19 cellular contexts compared by ENCODE assay signal in genomic region chr15:92929002-92929401, GRCh38. TPM values are rescaled to one million over a fixed set of nuclear protein-coding genes. Genes with fewer than 3 reads are reported as not detected.
DNase-seq lines count a peak whose midpoint lies in the region; ATAC-seq and TF ChIP-seq lines count a peak whose summit lies in the region.
"Had no signal": no experiment of that assay in that cellular context is flagged by ENCODE, and none has a peak within 500 bp of the region (broad histone marks: within the 10 kb centered on the region; RNA-seq: fewer than 3 reads in every experiment).

No MANE protein-coding gene starts in this region.

- peaks cover 98% of the 10 kb centered on the region for H3K36me3 ChIP-seq in CD4-positive, CD25-positive, alpha-beta regulatory T cell (ENCODE audit: control insufficient read depth, insufficient read depth, low read length)
- peaks cover 74% of the 10 kb centered on the region for H3K36me3 ChIP-seq in GM23338 (ENCODE audit: insufficient read depth)

- no peak for DNase-seq in CD4-positive, CD25-positive, alpha-beta regulatory T cell
- no peak for DNase-seq in GM23338 (ENCODE audit: low spot score)
- no peak for DNase-seq in activated naive CD8-positive, alpha-beta T cell treated with anti-CD3 and anti-CD28 coated beads, Interleukin-2, amount 50 U/mL, for 24 hours
- DNase-seq in naive thymus-derived CD8-positive, alpha-beta T cell = no peak
- no peak for DNase-seq in NCI-H1694 treated with DMSO at 0.1 percent for 48 hours (lab: John Stamatoyannopoulos, UW)
- DNase-seq in CD1c-positive myeloid dendritic cell (ENCODE audit: extremely low spot score) = no peak
- DNase-seq: activated CD8-positive, alpha-beta memory T cell treated with anti-CD3 and anti-CD28 coated beads, Interleukin-2, amount 50 U/mL, for 48 hours; cerebellar nuclear complex; hippocampal formation; kidney; mammary epithelial cell; MG63; NCI-H146; NCI-H510A had no signal

- peaks cover 4% of the 10 kb centered on the region for H3K27me3 Mint-ChIP-seq in CD4-positive, CD25-positive, alpha-beta regulatory T cell
- peaks cover 4% of the 10 kb centered on the region for H3K27me3 Mint-ChIP-seq in GM23338 (ENCODE audit: insufficient read depth, low read depth, poor library complexity)
- H3K27me3 Mint-ChIP-seq in activated naive CD8-positive, alpha-beta T cell treated with anti-CD3 and anti-CD28 coated beads, Interleukin-2, amount 50 U/mL, for 24 hours = no peaks in the 10 kb centered on the region
- H3K27me3 Mint-ChIP-seq in naive thymus-derived CD8-positive, alpha-beta T cell = no peaks in the 10 kb centered on the region

- no peak overlapping the region for H3K4me3 ChIP-seq in CD4-positive, CD25-positive, alpha-beta regulatory T cell (ENCODE audit: low read depth, low read length)
- no peak overlapping the region for H3K4me3 ChIP-seq in GM23338
- H3K4me3 ChIP-seq: MG63, right atrium auricular region had no signal

- no peak overlapping the region for H2AFZ ChIP-seq in GM23338

- H3K9me3 ChIP-seq in CD4-positive, CD25-positive, alpha-beta regulatory T cell (ENCODE audit: control insufficient read depth in 2 of 2, low read length in 2 of 2) = no peaks in the 10 kb centered on the region
- H3K9me3 ChIP-seq: MG63, right atrium auricular region had no signal

- peak overlapping the region; percentile 32 to 81 (median 75) for H3K27ac Mint-ChIP-seq in CD4-positive, CD25-positive, alpha-beta regulatory T cell
- H3K27ac Mint-ChIP-seq in GM23338 = no peak overlapping the region
- H3K27ac Mint-ChIP-seq in activated naive CD8-positive, alpha-beta T cell treated with anti-CD3 and anti-CD28 coated beads, Interleukin-2, amount 50 U/mL, for 24 hours = peak overlapping the region; percentile 40
- H3K27ac Mint-ChIP-seq in naive thymus-derived CD8-positive, alpha-beta T cell = peak overlapping the region in 9 of 10 donors; percentile 19 to 85 (median 59)
- H3K27ac Mint-ChIP-seq: T-helper 1 cell treated with Interleukin-12 subunit alpha and Interleukin-12 subunit beta and Interleukin-4 antibody, amounts not matched to agents 30 μg/mL and 1 μg/mL, for 36 hours had no signal

- no peaks in the 10 kb centered on the region for H3F3A ChIP-seq in GM23338 (replicated peaks; ENCODE audit: low read depth)

- H3K4me1 ChIP-seq in CD4-positive, CD25-positive, alpha-beta regulatory T cell (ENCODE audit: control insufficient read depth, insufficient read depth, low read length, poor library complexity, severe bottlenecking) = peaks cover 12% of the 10 kb centered on the region
- H3K4me1 ChIP-seq in GM23338 (ENCODE audit: insufficient read depth) = no peaks in the 10 kb centered on the region

- H3K27ac ChIP-seq in CD4-positive, CD25-positive, alpha-beta regulatory T cell (ENCODE audit: insufficient read depth, low read length, poor library complexity, severe bottlenecking) = no peak overlapping the region
- peak overlapping the region; percentile 39; the same call in 1 of the 2 replicates for H3K27ac ChIP-seq in GM23338 (ENCODE audit: low read depth)
- H3K27ac ChIP-seq: right atrium auricular region had no signal

- no peaks in the 10 kb centered on the region for H3K27me3 ChIP-seq in CD4-positive, CD25-positive, alpha-beta regulatory T cell (ENCODE audit: control insufficient read depth, insufficient read depth, low read length)
- H3K27me3 ChIP-seq in GM23338 (ENCODE audit: insufficient read depth) = no peaks in the 10 kb centered on the region
- H3K27me3 ChIP-seq: MG63, right atrium auricular region had no signal

- H3K4me1 Mint-ChIP-seq in CD4-positive, CD25-positive, alpha-beta regulatory T cell = peaks cover 29 to 69% (median 53%) of the 10 kb centered on the region in 4 donors
- H3K4me1 Mint-ChIP-seq in GM23338 = no peaks in the 10 kb centered on the region
- peaks cover 31% of the 10 kb centered on the region for H3K4me1 Mint-ChIP-seq in activated naive CD8-positive, alpha-beta T cell treated with anti-CD3 and anti-CD28 coated beads, Interleukin-2, amount 50 U/mL, for 24 hours
- H3K4me1 Mint-ChIP-seq in naive thymus-derived CD8-positive, alpha-beta T cell = peaks cover 30 to 71% (median 45%) of the 10 kb centered on the region in 4 donors

- H3K9me2 ChIP-seq in GM23338 (ENCODE audit: insufficient read depth) = no peaks in the 10 kb centered on the region

- H3K36me3 Mint-ChIP-seq in CD4-positive, CD25-positive, alpha-beta regulatory T cell = peaks cover 68% of the 10 kb centered on the region
- peaks cover 92% of the 10 kb centered on the region for H3K36me3 Mint-ChIP-seq in GM23338 (ENCODE audit: low read depth)
- H3K36me3 Mint-ChIP-seq in activated naive CD8-positive, alpha-beta T cell treated with anti-CD3 and anti-CD28 coated beads, Interleukin-2, amount 50 U/mL, for 24 hours (ENCODE audit: low read depth) = peaks cover 84% of the 10 kb centered on the region
- peaks cover 9 to 97% (median 37%) of the 10 kb centered on the region in 3 donors for H3K36me3 Mint-ChIP-seq in naive thymus-derived CD8-positive, alpha-beta T cell

- H3K4me2 ChIP-seq in GM23338 = no peak overlapping the region

- POLR2A ChIA-PET in naive thymus-derived CD8-positive, alpha-beta T cell (lab: Charles Lee) = interaction anchor here (0.6 to 1.5 kb wide), 4 partner anchors 9 to 120 kb away, joined by 3 to 5 read pairs (median 4); no protein-coding TSS in a partner anchor

- H3K9me3 Mint-ChIP-seq in CD4-positive, CD25-positive, alpha-beta regulatory T cell = no peaks in the 10 kb centered on the region
- no peaks in the 10 kb centered on the region for H3K9me3 Mint-ChIP-seq in GM23338
- no peaks in the 10 kb centered on the region for H3K9me3 Mint-ChIP-seq in activated naive CD8-positive, alpha-beta T cell treated with anti-CD3 and anti-CD28 coated beads, Interleukin-2, amount 50 U/mL, for 24 hours
- no peaks in the 10 kb centered on the region for H3K9me3 Mint-ChIP-seq in naive thymus-derived CD8-positive, alpha-beta T cell
- H3K9me3 Mint-ChIP-seq: T-helper 1 cell treated with Interleukin-12 subunit alpha and Interleukin-12 subunit beta and Interleukin-4 antibody, amounts not matched to agents 30 μg/mL and 1 μg/mL, for 36 hours had no signal

- no peak for ATAC-seq in CD4-positive, CD25-positive, alpha-beta regulatory T cell (ENCODE audit: low read depth in 2 of 2)
- no peak for ATAC-seq in GM23338
- ATAC-seq in activated naive CD8-positive, alpha-beta T cell treated with anti-CD3 and anti-CD28 coated beads, Interleukin-2, amount 50 U/mL, for 24 hours = no peak
- ATAC-seq in naive thymus-derived CD8-positive, alpha-beta T cell = no peak
- no peak for ATAC-seq in HG03045 (IDR thresholded peaks at IDR 0.05; ENCODE audit: unreplicated experiment)
- ATAC-seq in HG03432 (IDR thresholded peaks at IDR 0.05; ENCODE audit: unreplicated experiment) = no peak
- ATAC-seq: Right ventricle myocardium inferior had no signal

- TF ChIP-seq CTCF in GM23338 (conservative IDR thresholded peaks at IDR 0.05; ENCODE audit: low read depth in 2 of 2) = no peak

- H4K20me1 ChIP-seq in GM23338 (replicated peaks; ENCODE audit: insufficient read depth) = peaks cover 3% of the 10 kb centered on the region; the same call in 1 of the 2 replicates

- H3K4me3 Mint-ChIP-seq in CD4-positive, CD25-positive, alpha-beta regulatory T cell = no peak overlapping the region
- H3K4me3 Mint-ChIP-seq in GM23338 = no peak overlapping the region
- no peak overlapping the region for H3K4me3 Mint-ChIP-seq in activated naive CD8-positive, alpha-beta T cell treated with anti-CD3 and anti-CD28 coated beads, Interleukin-2, amount 50 U/mL, for 24 hours
- peak overlapping the region in 1 of 10 donors; percentile 10 for H3K4me3 Mint-ChIP-seq in naive thymus-derived CD8-positive, alpha-beta T cell
- H3K4me3 Mint-ChIP-seq: T-helper 1 cell treated with Interleukin-12 subunit alpha and Interleukin-12 subunit beta and Interleukin-4 antibody, amounts not matched to agents 30 μg/mL and 1 μg/mL, for 36 hours had no signal

- H3K79me2 ChIP-seq in GM23338 (replicated peaks; ENCODE audit: insufficient read depth) = peaks cover 71% of the 10 kb centered on the region

TF ChIP-seq in GM23338, 12 proteins besides CTCF, POLR2A, EP300 and RAD21 (continues in another document):
- TF ChIP-seq ZNF331 (CRISPR knock-in tag; IDR thresholded peaks at IDR 0.05; ENCODE audit: low read depth) (no peak), CREB1 (CRISPR knock-in tag; IDR thresholded peaks at IDR 0.05; ENCODE audit: low read depth) (no peak), EZH2 (IDR thresholded peaks at IDR 0.05; ENCODE audit: low read depth, unreplicated experiment) (no peak), JUNB (IDR thresholded peaks at IDR 0.05; ENCODE audit: unreplicated experiment) (no peak)

RNA-seq across cellular contexts. Expression of gene CHD2, which starts 28.9 kb away (rescaled TPM):
- 579 TPM for total RNA-seq in CD4-positive, CD25-positive, alpha-beta regulatory T cell
- polyA plus RNA-seq in CD4-positive, CD25-positive, alpha-beta regulatory T cell = 10 to 100 TPM; 44.3 to 52.1 (median 48.6) TPM
- 108 and 119 TPM in 2 replicates for total RNA-seq in GM23338 (2014; rRNA removed; shearing (Covaris generic))
- 112 and 130 TPM in 2 replicates for polyA plus RNA-seq in GM23338 (2016; fragmentation: Nextera tagmentation; extraction: Ambion mirVana)
- 100 to 1,000 TPM; 415 to 427 TPM for total RNA-seq in naive thymus-derived CD8-positive, alpha-beta T cell
- 100 to 1,000 TPM in 1 of 3 donors, 10 to 100 TPM in 2; 53.1 to 101 (median 68.1) TPM for polyA plus RNA-seq in naive thymus-derived CD8-positive, alpha-beta T cell
